Comparison of ENCODE assay signal across 8 cellular contexts in genomic region chr3:48919215-48920138, GRCh38. TPM values are rescaled to one million over a fixed set of nuclear protein-coding genes. Genes with fewer than 3 reads are reported as not detected.
DNase-seq lines count a peak whose midpoint lies in the region; ATAC-seq, FAIRE-seq and TF ChIP-seq lines count a peak whose summit lies in the region.

No MANE protein-coding gene starts in this region.

- TSS peak; percentile 86 for BruUV-seq in Panc1 (replicated peaks; lab: Mats Ljungman, UMichigan)

- ATAC-seq in HG03108 (IDR thresholded peaks at IDR 0.05; ENCODE audit: unreplicated experiment): peak; percentile 17
- peak; percentile 56 for ATAC-seq in Panc1

- peak overlapping the region; percentile 75 for H3K27ac ChIP-seq in Panc1 (ENCODE audit: low read length)
- peak overlapping the region; percentile 93 for H3K27ac ChIP-seq in ovary
- H3K27ac ChIP-seq in uterus: peak overlapping the region; percentile 90 to 96

- POLR2A ChIA-PET in Panc1 (lab: Charles Lee): interaction anchor here (0.6 to 1.0 kb wide), 4 partner anchors 10 to 117 kb away, joined by 4 to 9 read pairs (median 5); no protein-coding TSS in a partner anchor

- H3K27me3 ChIP-seq in Panc1 (ENCODE audit: control insufficient read depth, insufficient read depth, low read length) (no peaks in the 10 kb centered on the region), ovary (no peaks in the 10 kb centered on the region), uterus (no peaks in the 10 kb centered on the region)

- H3K9me3 ChIP-seq in Panc1 (ENCODE audit: control insufficient read depth, insufficient read depth, low read depth, low read length): no peaks in the 10 kb centered on the region
- H3K9me3 ChIP-seq in ovary: no peaks in the 10 kb centered on the region
- no peaks in the 10 kb centered on the region for H3K9me3 ChIP-seq in uterus

- H3K4me1 ChIP-seq in Panc1 (ENCODE audit: control insufficient read depth, insufficient read depth, low read length) (no peaks in the 10 kb centered on the region; the same call in 1 of the 2 replicates), ovary (ENCODE audit: insufficient read depth) (peaks cover 11% of the 10 kb centered on the region), uterus (peaks cover 0 to 9% of the 10 kb centered on the region in 2 donors)

- CTCF ChIA-PET in Panc1 (lab: Charles Lee): no interaction called here

- in situ Hi-C loops in Panc1 (cut with HindIII; ENCODE audit: low pct_unique_long_range_greater_than_20kb, low sequenced_read_pairs): no loop called here

- peak overlapping the region; percentile 71 to 82 for H3K4me3 ChIP-seq in Panc1 (ENCODE audit: low read depth in 2 of 2, low read length in 2 of 2)
- H3K4me3 ChIP-seq in ovary: peak overlapping the region; percentile 100
- H3K4me3 ChIP-seq in uterus: peak overlapping the region; percentile 41 to 86

- FAIRE-seq in GM18507 (lab: Jason Lieb, UNC): peak; percentile 92
- FAIRE-seq in frontal cortex (lab: Jason Lieb, UNC): no peak

- TF ChIP-seq POLR2A in ovary (IDR thresholded peaks at IDR 0.05) (no peak), uterus (IDR thresholded peaks at IDR 0.05) (no peak)

- no peak for TF ChIP-seq CTCF in Panc1 (IDR thresholded peaks at IDR 0.05)
- TF ChIP-seq CTCF in ovary (IDR thresholded peaks at IDR 0.05): no peak
- no peak for TF ChIP-seq CTCF in uterus (IDR thresholded peaks at IDR 0.05)

- intact Hi-C loops in Panc1 (cut with micrococcal nuclease; ENCODE audit: unreplicated experiment) (no loop called here), ovary (cut with DNase I) (loop anchor here in 1 of 4 donors (10.0 kb wide), 1 partner anchor 105 kb away; the partner anchor contains the start of genes IMPDH2 and NDUFAF3), uterus (cut with DNase I; ENCODE audit: low total_unique reads) (no loop called here)

- peak; percentile 57 for DNase-seq in A172 (ENCODE audit: low spot score)
- DNase-seq in GM18507 (ENCODE audit: extremely low spot score, insufficient read length, low read depth): peak; percentile 38
- DNase-seq in Panc1 (ENCODE audit: low read depth, low spot score): peak; percentile 10
- DNase-seq in activated T-helper 9 cell treated with anti-CD3 and anti-CD28 coated beads, Interleukin-2, amount 50 U/mL, for 16 hours (ENCODE audit: low read depth): peak; percentile 35
- DNase-seq in frontal cortex (ENCODE audit: low spot score in 2 of 2): peak; percentile 25 to 52
- peak in 1 of 5 donors; percentile 72 for DNase-seq in ovary
- no peak for DNase-seq in uterus

- 1 to 2% (median 2%) methylated on average over 48 to 54 of the region's 54 CpGs for WGBS in ovary, 3 donors

- TF ChIP-seq EP300 in ovary (IDR thresholded peaks at IDR 0.05): no peak

- H3K36me3 ChIP-seq in Panc1 (ENCODE audit: control insufficient read depth, insufficient read depth, low read length) (peaks cover 6% of the 10 kb centered on the region), ovary (no peaks in the 10 kb centered on the region), uterus (no peaks in the 10 kb centered on the region)

RNA-seq across cellular contexts. Expression of gene ARIH2, which starts 0.8 kb away (rescaled TPM):
- total RNA-seq in A172 (2014; rRNA removed; shearing (Covaris generic)): 71.3 and 76.1 TPM in 2 replicates
- total RNA-seq in Panc1 (2021; ENCODE audit: unreplicated experiment) (77.0 TPM), frontal cortex (59.1 TPM), ovary (10 to 100 TPM; 66.8 to 95.7 (median 72.0) TPM), uterus (100 to 1,000 TPM in 1 of 4 donors, 10 to 100 TPM in 3; 37.4 to 102 (median 79.9) TPM)
- 60.7 TPM for polyA plus RNA-seq in Panc1 (2012; ENCODE audit: insufficient read length)
- 10 to 100 TPM; 39.6 to 75.3 TPM for polyA plus RNA-seq in ovary

RNA-seq across cellular contexts. Expression of gene SLC25A20, which starts 20.8 kb away (rescaled TPM):
- total RNA-seq in A172 (2014; rRNA removed; shearing (Covaris generic)): 23.9 and 45.5 TPM in 2 replicates
- total RNA-seq in Panc1 (2021; ENCODE audit: unreplicated experiment) (12.2 TPM), frontal cortex (9.0 TPM), ovary (10 to 100 TPM in 4 of 7 donors, 1 to 10 TPM in 3; 5.6 to 12.3 (median 10.1) TPM), uterus (10 to 100 TPM in 2 of 4 donors, 1 to 10 TPM in 2; 7.7 to 41.8 (median 15.3) TPM)
- 20.7 TPM for polyA plus RNA-seq in Panc1 (2012; ENCODE audit: insufficient read length)
- 10 to 100 TPM; 12.1 to 37.6 TPM for polyA plus RNA-seq in ovary

Comparison
In these comparisons a context has a peak if more than half of its experiments do, and no peak if none do; other contexts are left out.
1. DNase-seq: peak in A172 (single experiment), GM18507 (single experiment), Panc1 (single experiment), activated T-helper 9 cell treated with anti-CD3 and anti-CD28 coated beads, Interleukin-2, amount 50 U/mL, for 16 hours (single experiment) and frontal cortex (2 of 2); none in uterus (0 of 2).
2. Peak in every context shown above with its lines, with median percentiles within 50 percentile points of each other: H3K27ac ChIP-seq and H3K4me3 ChIP-seq.